Comparison of ENCODE assay signal across 13 cellular contexts in the genomic region with DNA sequence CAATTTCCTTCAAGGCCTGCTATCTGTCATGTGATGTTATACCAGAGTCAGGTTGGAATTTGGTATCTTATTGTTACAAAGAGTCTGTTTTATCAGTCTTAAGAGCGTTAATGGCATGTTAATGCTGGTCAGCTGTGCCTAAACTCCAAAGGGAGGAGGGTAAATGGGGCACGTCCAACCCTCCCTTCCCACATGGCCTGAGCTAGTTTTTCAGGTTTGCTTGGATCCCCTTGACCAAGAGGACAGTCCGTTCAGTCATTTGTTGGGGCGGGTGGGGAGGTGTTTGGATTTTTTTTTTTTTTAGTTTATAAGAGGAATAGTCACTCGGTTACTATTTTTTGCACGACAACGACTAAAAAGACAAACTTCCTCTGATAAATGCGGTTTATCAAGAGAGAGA.
"Had no signal": no experiment of that assay in that cellular context is flagged by ENCODE, and none has a peak within 500 bp of the region (broad histone marks: within the 10 kb centered on the region; RNA-seq: fewer than 3 reads in every experiment).

No MANE protein-coding gene starts in this region.

- H3K9me3 ChIP-seq: sigmoid colon, suprapubic skin had no signal

- ATAC-seq: activated naive CD4-positive, alpha-beta T cell treated with anti-CD3 and anti-CD28 coated beads, Interleukin-2, amount 50 U/mL, for 72 hours; esophagus mucosa had no signal

- H3K27me3 ChIP-seq: brain microvascular endothelial cell, sigmoid colon, suprapubic skin had no signal

- H3K27ac ChIP-seq: brain microvascular endothelial cell, sigmoid colon had no signal

- H3K4me3 ChIP-seq: sigmoid colon, suprapubic skin had no signal

- DNase-seq: activated CD4-positive, alpha-beta T cell treated with anti-CD3 and anti-CD28 coated beads, Interleukin-2, amount 10 ng/mL, durations not matched to agents 7 days and 5 days; activated CD4-positive, CD25-positive, alpha-beta regulatory T cell; activated T-cell treated with anti-CD3 and anti-CD28 coated beads for 4 hours; amygdala; brain microvascular endothelial cell; endodermal cell; hypothalamus; sigmoid colon; stimulated activated CD4-positive, alpha-beta T cell treated with anti-CD3 and anti-CD28 coated beads, Interleukin-2, amount 100 ng/mL, for 24 hours; stimulated activated naive CD4-positive, alpha-beta T cell had no signal

- H3K36me3 ChIP-seq: brain microvascular endothelial cell, sigmoid colon, suprapubic skin had no signal
